In genomic region chrX:107135076-107135964, GRCh38 we compare ENCODE assay signal across 11 cellular contexts. TPM values are rescaled to one million over a fixed set of nuclear protein-coding genes. Genes with fewer than 3 reads are reported as not detected.
A peak's percentile ranks its signal among the peaks of the same experiment; 100 is the strongest.
DNase-seq lines count a peak whose midpoint lies in the region; ATAC-seq and TF ChIP-seq lines count a peak whose summit lies in the region.
"Had no signal": no experiment of that assay in that cellular context is flagged by ENCODE, and none has a peak within 500 bp of the region (broad histone marks: within the 10 kb centered on the region; RNA-seq: fewer than 3 reads in every experiment).

No MANE protein-coding gene starts in this region.

- no peaks in the 10 kb centered on the region for H3K36me3 ChIP-seq in mesenchymal stem cell (ENCODE audit: control insufficient read depth in 1 of 2, insufficient read depth in 2 of 2, low read depth in 1 of 2, low read length in 2 of 2)
- no peaks in the 10 kb centered on the region for H3K36me3 ChIP-seq in heart left ventricle

- H3K18ac ChIP-seq in mesenchymal stem cell (ENCODE audit: low read depth in 1 of 2, low read length in 2 of 2): no peak overlapping the region

- H3K23ac ChIP-seq in mesenchymal stem cell (ENCODE audit: low read length in 2 of 2): no peak overlapping the region

- CTCF ChIA-PET in GM10248 (lab: Yijun Ruan, JAX): interaction anchor here (1.0 kb wide), 1 partner anchor 14 kb away, joined by 3 read pairs; no protein-coding TSS in a partner anchor

- no peak for TF ChIP-seq POLR2A in heart left ventricle (IDR thresholded peaks at IDR 0.05)

- no peak overlapping the region for H2BK15ac ChIP-seq in mesenchymal stem cell (ENCODE audit: low read depth, poor library complexity, severe bottlenecking)

- H2BK120ac ChIP-seq in mesenchymal stem cell (ENCODE audit: low read depth, low read length): no peak overlapping the region

- DNase-seq in activated naive CD4-positive, alpha-beta T cell treated with anti-CD3 and anti-CD28 coated beads, Interleukin-2, amount 50 U/mL, for 16 hours: peak; percentile 31
- DNase-seq in mesenchymal stem cell: peak; percentile 17
- DNase-seq in GM10248 (ENCODE audit: extremely low spot score): no peak
- no peak for DNase-seq in G401 (ENCODE audit: low spot score)
- no peak for DNase-seq in heart left ventricle
- no peak for DNase-seq in occipital lobe (lab: John Stamatoyannopoulos, UW)
- DNase-seq: effector memory CD4-positive, alpha-beta T cell; NCI-H2227 treated with DMSO at 0.1 percent for 48 hours had no signal

- TF ChIP-seq CTCF in GM10248 (IDR thresholded peaks at IDR 0.05; ENCODE audit: control extremely low read depth, extremely low read depth, low read depth, missing control alignments) (no peak), heart left ventricle (IDR thresholded peaks at IDR 0.05) (no peak)

- POLR2A ChIA-PET in GM10248 (lab: Yijun Ruan, JAX): no interaction called here

- in situ Hi-C loops in G401 (cut with HindIII; ENCODE audit: low sequenced_read_pairs): no loop called here

- no peak overlapping the region for H2AFZ ChIP-seq in mesenchymal stem cell (ENCODE audit: low read depth, low read length)

- H4K91ac ChIP-seq in mesenchymal stem cell (ENCODE audit: low read length): no peak overlapping the region

- no peak overlapping the region for H3K4ac ChIP-seq in mesenchymal stem cell (ENCODE audit: low read depth in 1 of 2, low read length in 2 of 2)

- ATAC-seq in GM18508 (IDR thresholded peaks at IDR 0.05; ENCODE audit: insufficient read depth, unreplicated experiment) (peak; percentile 70), HG03432 (IDR thresholded peaks at IDR 0.05; ENCODE audit: unreplicated experiment) (peak; percentile 81), heart left ventricle (no peak)

- no peak overlapping the region for H2BK5ac ChIP-seq in mesenchymal stem cell (ENCODE audit: low read depth, low read length, poor library complexity, severe bottlenecking)

- intact Hi-C loops in heart left ventricle (cut with DNase I): no loop called here

- H2AK5ac ChIP-seq in mesenchymal stem cell (ENCODE audit: low read length, severe bottlenecking): no peak overlapping the region

- no peak overlapping the region for H2BK12ac ChIP-seq in mesenchymal stem cell (ENCODE audit: low read length in 2 of 2)

- H3K4me1 ChIP-seq in mesenchymal stem cell (ENCODE audit: control insufficient read depth, insufficient read depth, low read depth, low read length) (no peaks in the 10 kb centered on the region), heart left ventricle (no peaks in the 10 kb centered on the region)

- no peaks in the 10 kb centered on the region for H3K9me3 ChIP-seq in mesenchymal stem cell (ENCODE audit: control insufficient read depth, low read length)
- H3K9me3 ChIP-seq in heart left ventricle: no peaks in the 10 kb centered on the region

- 43% methylated on average over 1 of the region's 5 CpGs for WGBS in mesenchymal stem cell
- WGBS in heart left ventricle, 4 donors: 51 to 68% (median 62%) methylated on average over 5 of the region's 5 CpGs

- H3K14ac ChIP-seq in mesenchymal stem cell (ENCODE audit: low read length in 2 of 2): no peak overlapping the region

- H3K27ac ChIP-seq in mesenchymal stem cell (ENCODE audit: low read length, poor library complexity, severe bottlenecking) (no peak overlapping the region), heart left ventricle (no peak overlapping the region)
- H3K27ac ChIP-seq: VCaP had no signal

- no peaks in the 10 kb centered on the region for H3K79me1 ChIP-seq in mesenchymal stem cell (replicated peaks; ENCODE audit: low read length, poor library complexity, severe bottlenecking)

- H3K27me3 ChIP-seq in mesenchymal stem cell (ENCODE audit: control insufficient read depth in 1 of 2, insufficient read depth in 1 of 2, low read length in 2 of 2) (peaks cover 0 to 9% of the 10 kb centered on the region in 2 experiments), heart left ventricle (peaks cover 0 to 8% (median 0%) of the 10 kb centered on the region in 9 donors)

- H3K4me2 ChIP-seq in mesenchymal stem cell (ENCODE audit: low read length, poor library complexity, severe bottlenecking): no peak overlapping the region

- no peak overlapping the region for H3K9ac ChIP-seq in mesenchymal stem cell (ENCODE audit: low read length)

- no peak overlapping the region for H4K8ac ChIP-seq in mesenchymal stem cell (ENCODE audit: low read length)

- H3K4me3 ChIP-seq in mesenchymal stem cell (ENCODE audit: insufficient read depth in 1 of 2, low read depth in 1 of 2, low read length in 2 of 2) (no peak overlapping the region), heart left ventricle (no peak overlapping the region)

RNA-seq across cellular contexts. Expression of gene RBM41, which starts 16.7 kb away (rescaled TPM):
- polyA plus RNA-seq in mesenchymal stem cell (2013, experiment 1 of 2): 9.5 TPM
- polyA plus RNA-seq in mesenchymal stem cell (2013, experiment 2 of 2): 9.0 TPM
- 3.1 and 10.0 TPM in 2 replicates for total RNA-seq in G401 (2014; rRNA removed; shearing (Covaris generic))
- total RNA-seq in heart left ventricle (10 to 100 TPM in 8 of 9 donors, 1 to 10 TPM in 1; 8.3 to 17.7 (median 13.1) TPM), occipital lobe (29.9 TPM)
- polyA plus RNA-seq in heart left ventricle: 1 to 10 TPM; 3.6 to 5.9 TPM

Comparison
In these comparisons a context has a peak if more than half of its experiments do, and no peak if none do; other contexts are left out.
1. ATAC-seq: peak in GM18508 (single experiment) and HG03432 (single experiment); none in heart left ventricle (0 of 4).
2. DNase-seq: peak in activated naive CD4-positive, alpha-beta T cell treated with anti-CD3 and anti-CD28 coated beads, Interleukin-2, amount 50 U/mL, for 16 hours (single experiment) and mesenchymal stem cell (single experiment); none in GM10248 (single experiment), G401 (single experiment), heart left ventricle (0 of 5) and occipital lobe (single experiment).